31 cellular contexts compared by ENCODE assay signal in genomic region chr2:124915567-124915966, GRCh38.
DNase-seq lines count a peak whose midpoint lies in the region; ATAC-seq, FAIRE-seq and TF ChIP-seq lines count a peak whose summit lies in the region.
"Had no signal": no experiment of that assay in that cellular context is flagged by ENCODE, and none has a peak within 500 bp of the region (broad histone marks: within the 10 kb centered on the region; RNA-seq: fewer than 3 reads in every experiment).

No MANE protein-coding gene starts in this region.

- H2AFZ ChIP-seq in GM12878 (ENCODE audit: control insufficient read depth, low read depth, low read length) (no peak overlapping the region), neural progenitor cell (replicated peaks) (peak overlapping the region; percentile 79)

- FAIRE-seq in GM12878 (lab: Jason Lieb, UNC) = no peak
- FAIRE-seq: A549, G401.6, GM19239, H54 had no signal

- in situ Hi-C loops in GM12878 (cut with MboI) = no loop called here

- H3K79me2 ChIP-seq in GM12878 (ENCODE audit: control insufficient read depth, insufficient read depth, low read length) (no peaks in the 10 kb centered on the region), neural progenitor cell (ENCODE audit: low read depth) (no peaks in the 10 kb centered on the region)

- H3K9ac ChIP-seq in GM12878 (ENCODE audit: control insufficient read depth, insufficient read depth, low read length) (no peak overlapping the region), neural progenitor cell (no peak overlapping the region)

- DNase-seq in MCF 10A (ENCODE audit: unreplicated experiment) (peak; percentile 20), breast epithelium (ENCODE audit: low spot score in 2 of 2) (no peak), MV-4-11 (lab: John Stamatoyannopoulos, UW) (peak; percentile 45), GM12878 (ENCODE audit: low read depth, low spot score) (no peak), neural progenitor cell (ENCODE audit: low spot score) (no peak), esophagus muscularis mucosa (ENCODE audit: extremely low spot score) (no peak)
- DNase-seq in stimulated activated naive B cell treated with anti-CD40 and anti-IgM and Interleukin-4, amounts not matched to agents 10 μg/mL and 1 μg/mL and 100 μg/mL, for 72 hours = no peak
- DNase-seq: activated CD4-positive, alpha-beta T cell treated with anti-CD3 and anti-CD28 coated beads for 48 hours; activated naive CD4-positive, alpha-beta T cell treated with anti-CD3 and anti-CD28 coated beads, Interleukin-2, amount 50 U/mL, for 16 hours; AML-193; CD8-positive, alpha-beta memory T cell; DMS79; dorsolateral prefrontal cortex; IMR-90; NCI-H1105; NCI-H187; NCI-H524 treated with DMSO at 0.1 percent for 48 hours; RPMI8226; stimulated activated CD4-positive, alpha-beta T cell treated with anti-CD3 and anti-CD28 coated beads, Interleukin-4, amount 100 ng/mL, for 24 hours; T-helper 9 cell; tibial artery had no signal

- H3K27ac Mint-ChIP-seq in MCF 10A (ENCODE audit: low read depth, unreplicated experiment) (no peak overlapping the region), neural progenitor cell (no peak overlapping the region)
- no peak overlapping the region for H3K27ac Mint-ChIP-seq in stimulated activated naive B cell treated with anti-CD40 and anti-IgM and Interleukin-4, amounts not matched to agents 10 μg/mL and 1 μg/mL and 100 μg/mL, for 72 hours
- H3K27ac Mint-ChIP-seq: activated T-helper 2 cell treated with anti-CD3 and anti-CD28 coated beads, Interferon-gamma antibody, Interleukin-2, Interleukin-4, amounts not matched to agents 10 μg/mL and 5 μg/mL and 100 μg/mL, durations not matched to agents 14 hours and 24 hours and 36 hours; brain; CD8-positive, alpha-beta memory T cell; nephron had no signal

- RAD21 ChIA-PET in GM12878 (lab: Charles Lee; ENCODE audit: unreplicated experiment) = interaction anchor here (0.6 to 3.0 kb wide), 4 partner anchors 482 to 824 kb away, joined by 3 to 22 read pairs (median 5); no protein-coding TSS in a partner anchor

- H3K4me2 ChIP-seq in GM12878 (ENCODE audit: control insufficient read depth, insufficient read depth) = no peak overlapping the region
- no peak overlapping the region for H3K4me2 ChIP-seq in neural progenitor cell
- H3K4me2 ChIP-seq: A549 had no signal

- TF ChIP-seq RAD21 in GM12878 (IDR thresholded peaks at IDR 0.05; ENCODE audit: insufficient read depth, low read depth, low read length) = peak; percentile 80

- no peak for TF ChIP-seq POLR2A in breast epithelium (IDR thresholded peaks at IDR 0.05)
- no peak for TF ChIP-seq POLR2A in GM12878 (IDR thresholded peaks at IDR 0.05; ENCODE audit: low read depth, low read length)
- no peak for TF ChIP-seq POLR2A in esophagus muscularis mucosa (IDR thresholded peaks at IDR 0.05; ENCODE audit: low read depth)

- CTCF ChIA-PET in MCF 10A (lab: Yijun Ruan, JAX) (interaction anchor here (0.6 to 1.8 kb wide), 9 partner anchors 25 to 1722 kb away, joined by 3 to 12 read pairs (median 4); no protein-coding TSS in a partner anchor), GM12878 (lab: Yijun Ruan, JAX) (interaction anchor here (0.6 to 2.3 kb wide), 7 partner anchors 8 to 1862 kb away, joined by 3 to 12 read pairs (median 5); no protein-coding TSS in a partner anchor)

- WGBS in GM12878 (ENCODE audit: insufficient coverage, insufficient replicate concordance, low lambda C conversion rate, missing lambda C conversion rate) = 53% methylated on average over 1 of the region's 1 CpG
- WGBS in esophagus muscularis mucosa = 100% methylated on average over 1 of the region's 1 CpG

- H3K4me3 ChIP-seq in breast epithelium = no peak overlapping the region
- no peak overlapping the region for H3K4me3 ChIP-seq in GM12878
- H3K4me3 ChIP-seq in neural progenitor cell = no peak overlapping the region
- no peak overlapping the region for H3K4me3 ChIP-seq in esophagus muscularis mucosa
- H3K4me3 ChIP-seq: A549, dorsolateral prefrontal cortex, SJSA1, tibial artery, vagina had no signal

- SMC1A ChIA-PET in GM12878 (lab: Charles Lee; ENCODE audit: uncharacterized antibody, unreplicated experiment) = interaction anchor here (0.9 to 1.8 kb wide), 13 partner anchors 8 to 601 kb away, joined by 3 to 9 read pairs (median 3); no protein-coding TSS in a partner anchor

- H3K9me3 Mint-ChIP-seq in MCF 10A (ENCODE audit: unreplicated experiment) (no peaks in the 10 kb centered on the region), neural progenitor cell (no peaks in the 10 kb centered on the region)
- peaks cover 0 to 5% of the 10 kb centered on the region in 2 donors for H3K9me3 Mint-ChIP-seq in stimulated activated naive B cell treated with anti-CD40 and anti-IgM and Interleukin-4, amounts not matched to agents 10 μg/mL and 1 μg/mL and 100 μg/mL, for 72 hours
- H3K9me3 Mint-ChIP-seq: brain, nephron had no signal

- no peak for TF ChIP-seq EP300 in GM12878 (IDR thresholded peaks at IDR 0.05; ENCODE audit: borderline replicate concordance in 1 of 2, control insufficient read depth in 1 of 2, low read depth in 2 of 2, low read length in 2 of 2)
- no peak for TF ChIP-seq EP300 in esophagus muscularis mucosa (IDR thresholded peaks at IDR 0.05)

- no peaks in the 10 kb centered on the region for H3F3A ChIP-seq in neural progenitor cell (ENCODE audit: low read depth)

- H3K27me3 ChIP-seq in breast epithelium (no peaks in the 10 kb centered on the region), GM12878 (replicated peaks in 1 of 2; ENCODE audit: control insufficient read depth in 2 of 2, insufficient read depth in 2 of 2, low read length in 1 of 2) (no peaks in the 10 kb centered on the region), neural progenitor cell (no peaks in the 10 kb centered on the region), esophagus muscularis mucosa (no peaks in the 10 kb centered on the region)
- H3K27me3 ChIP-seq: dorsolateral prefrontal cortex, SJSA1, tibial artery, vagina had no signal

- no peaks in the 10 kb centered on the region for H4K20me1 ChIP-seq in GM12878 (ENCODE audit: control insufficient read depth, insufficient read depth)
- H4K20me1 ChIP-seq in neural progenitor cell (ENCODE audit: low read depth) = no peaks in the 10 kb centered on the region

- H3K27ac ChIP-seq in breast epithelium = no peak overlapping the region
- no peak overlapping the region for H3K27ac ChIP-seq in GM12878 (ENCODE audit: control insufficient read depth, insufficient read depth)
- H3K27ac ChIP-seq in neural progenitor cell = no peak overlapping the region
- H3K27ac ChIP-seq in esophagus muscularis mucosa (replicated peaks in 1 of 4) = no peak overlapping the region
- H3K27ac ChIP-seq: A549, dorsolateral prefrontal cortex, SJSA1, tibial artery, vagina had no signal

- H3K4me3 Mint-ChIP-seq in MCF 10A (ENCODE audit: unreplicated experiment) = no peak overlapping the region
- H3K4me3 Mint-ChIP-seq in neural progenitor cell = no peak overlapping the region
- H3K4me3 Mint-ChIP-seq in stimulated activated naive B cell treated with anti-CD40 and anti-IgM and Interleukin-4, amounts not matched to agents 10 μg/mL and 1 μg/mL and 100 μg/mL, for 72 hours = no peak overlapping the region
- H3K4me3 Mint-ChIP-seq: brain; CD8-positive, alpha-beta memory T cell; nephron had no signal

- H3K4me1 Mint-ChIP-seq in MCF 10A (ENCODE audit: insufficient read depth, unreplicated experiment) = peaks cover 28% of the 10 kb centered on the region
- no peaks in the 10 kb centered on the region for H3K4me1 Mint-ChIP-seq in neural progenitor cell
- no peaks in the 10 kb centered on the region for H3K4me1 Mint-ChIP-seq in stimulated activated naive B cell treated with anti-CD40 and anti-IgM and Interleukin-4, amounts not matched to agents 10 μg/mL and 1 μg/mL and 100 μg/mL, for 72 hours
- H3K4me1 Mint-ChIP-seq: brain; CD8-positive, alpha-beta memory T cell had no signal

- TF ChIP-seq CTCF in MCF 10A (IDR thresholded peaks at IDR 0.05; ENCODE audit: unreplicated experiment) (peak; percentile 37), breast epithelium (IDR thresholded peaks at IDR 0.05) (no peak), GM12878 (IDR thresholded peaks at IDR 0.05 in 2 of 3, conservative IDR thresholded peaks at IDR 0.05 in 1 of 3; ENCODE audit: control insufficient read depth in 2 of 3, extremely low read depth in 1 of 3, insufficient read depth in 1 of 3, low read depth in 3 of 3, low read length in 3 of 3) (peak in 1 of 3 experiments; percentile 18; a peak in 3 of 6 replicates), neural progenitor cell (IDR thresholded peaks at IDR 0.05) (peak; percentile 18), esophagus muscularis mucosa (IDR thresholded peaks at IDR 0.05) (no peak)

- BruUV-seq in MCF 10A (replicated peaks; lab: Mats Ljungman, UMichigan) (no TSS peak), GM12878 (replicated peaks; lab: Mats Ljungman, UMichigan) (no TSS peak)

- intact Hi-C loops in MCF 10A (cut with micrococcal nuclease) = loop anchor here (1.0 to 10.0 kb wide), 2 partner anchors 557 to 1859 kb away; no protein-coding TSS in a partner anchor
- intact Hi-C loops in breast epithelium (cut with DNase I; ENCODE audit: low total_unique reads) = no loop called here
- intact Hi-C loops in GM12878 (cut with micrococcal nuclease; ENCODE audit: unreplicated experiment) = no loop called here
- intact Hi-C loops in esophagus muscularis mucosa (cut with DNase I) = no loop called here

- no peaks in the 10 kb centered on the region for H3K9me3 ChIP-seq in breast epithelium
- no peaks in the 10 kb centered on the region for H3K9me3 ChIP-seq in GM12878 (replicated peaks; ENCODE audit: control insufficient read depth, insufficient read depth, low read length)
- no peaks in the 10 kb centered on the region for H3K9me3 ChIP-seq in neural progenitor cell (ENCODE audit: low read depth)
- no peaks in the 10 kb centered on the region for H3K9me3 ChIP-seq in esophagus muscularis mucosa
- H3K9me3 ChIP-seq: A549, tibial artery, vagina had no signal

- ATAC-seq in GM12878 (no peak), HG02642 (IDR thresholded peaks at IDR 0.05; ENCODE audit: poor library complexity, unreplicated experiment) (no peak)
- ATAC-seq in stimulated activated naive B cell treated with anti-CD40 and anti-IgM and Interleukin-4, amounts not matched to agents 10 μg/mL and 1 μg/mL and 100 μg/mL, for 72 hours (replicated peaks) = no peak
- ATAC-seq: A549 had no signal

- POLR2A ChIA-PET in MCF 10A (lab: Yijun Ruan, JAX) = interaction anchor here (0.7 to 1.3 kb wide), 2 partner anchors 253 to 395 kb away, joined by 3 to 4 read pairs; no protein-coding TSS in a partner anchor
- POLR2A ChIA-PET in GM12878 (lab: Charles Lee) = interaction anchor here (0.7 kb wide), 1 partner anchor 217 kb away, joined by 3 read pairs; no protein-coding TSS in a partner anchor

- H3K4me1 ChIP-seq in breast epithelium (no peaks in the 10 kb centered on the region), GM12878 (ENCODE audit: control insufficient read depth, insufficient read depth, low read length) (no peaks in the 10 kb centered on the region), neural progenitor cell (no peaks in the 10 kb centered on the region), esophagus muscularis mucosa (no peaks in the 10 kb centered on the region)
- H3K4me1 ChIP-seq: A549, SJSA1, tibial artery, vagina had no signal

- H3K36me3 Mint-ChIP-seq in MCF 10A (ENCODE audit: insufficient read depth, unreplicated experiment) (no peaks in the 10 kb centered on the region), neural progenitor cell (no peaks in the 10 kb centered on the region)
- no peaks in the 10 kb centered on the region for H3K36me3 Mint-ChIP-seq in stimulated activated naive B cell treated with anti-CD40 and anti-IgM and Interleukin-4, amounts not matched to agents 10 μg/mL and 1 μg/mL and 100 μg/mL, for 72 hours
- H3K36me3 Mint-ChIP-seq: brain; CD8-positive, alpha-beta memory T cell had no signal

- H3K36me3 ChIP-seq in breast epithelium (no peaks in the 10 kb centered on the region), GM12878 (ENCODE audit: control insufficient read depth in 2 of 2, insufficient read depth in 2 of 2, low read length in 1 of 2) (no peaks in the 10 kb centered on the region), neural progenitor cell (no peaks in the 10 kb centered on the region), esophagus muscularis mucosa (no peaks in the 10 kb centered on the region)
- H3K36me3 ChIP-seq: SJSA1, tibial artery, vagina had no signal

- H3K27me3 Mint-ChIP-seq in MCF 10A (ENCODE audit: insufficient read depth, unreplicated experiment) (no peaks in the 10 kb centered on the region), neural progenitor cell (ENCODE audit: insufficient read depth, low read depth) (peaks cover 2% of the 10 kb centered on the region)
- H3K27me3 Mint-ChIP-seq in stimulated activated naive B cell treated with anti-CD40 and anti-IgM and Interleukin-4, amounts not matched to agents 10 μg/mL and 1 μg/mL and 100 μg/mL, for 72 hours = no peaks in the 10 kb centered on the region

Comparison
In these comparisons a context has a peak if more than half of its experiments do, and no peak if none do; other contexts are left out.
1. DNase-seq: peak in MCF 10A (single experiment) and MV-4-11 (single experiment); none in breast epithelium (0 of 2), GM12878 (single experiment), neural progenitor cell (single experiment), stimulated activated naive B cell treated with anti-CD40 and anti-IgM and Interleukin-4, amounts not matched to agents 10 μg/mL and 1 μg/mL and 100 μg/mL, for 72 hours (single experiment) and esophagus muscularis mucosa (single experiment).
2. CTCF ChIP-seq: peak in MCF 10A (single experiment) and neural progenitor cell (single experiment); none in breast epithelium (0 of 3) and esophagus muscularis mucosa (0 of 3).